21 cellular contexts compared by ENCODE assay signal in the genomic region with DNA sequence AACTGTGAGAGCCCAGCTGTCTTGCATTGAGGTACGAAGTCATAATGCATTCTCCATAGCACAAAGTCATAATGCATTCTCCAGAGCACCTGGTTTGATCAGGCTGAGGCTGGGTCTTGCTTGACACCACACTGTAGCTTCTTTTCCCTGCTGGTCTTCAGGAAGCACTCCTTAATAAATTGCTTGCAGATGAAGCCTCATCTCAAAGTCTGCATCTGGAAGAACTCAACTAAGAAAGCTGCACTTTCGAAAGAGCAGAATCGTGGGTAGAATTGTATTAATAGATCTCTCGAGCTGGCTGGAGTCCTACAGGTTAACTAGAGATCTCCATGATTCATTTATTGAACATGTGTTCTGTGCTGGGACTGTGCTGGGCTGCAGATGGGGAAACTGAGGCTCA.
"Had no signal": no experiment of that assay in that cellular context is flagged by ENCODE, and none has a peak within 500 bp of the region (broad histone marks: within the 10 kb centered on the region; RNA-seq: fewer than 3 reads in every experiment).

No MANE protein-coding gene starts in this region.

- H3K36me3 ChIP-seq: colonic mucosa, esophagus squamous epithelium, left ventricle myocardium inferior, neural progenitor cell, sigmoid colon, thoracic aorta, upper lobe of left lung had no signal

- H3K9me3 ChIP-seq: colonic mucosa, esophagus squamous epithelium, left ventricle myocardium inferior, sigmoid colon, thoracic aorta, upper lobe of left lung had no signal

- DNase-seq: activated B cell treated with CpG ODN at 0.5 μM for 24 hours; activated CD4-positive, alpha-beta T cell treated with anti-CD3 and anti-CD28 coated beads for 36 hours; activated CD4-positive, alpha-beta T cell treated with anti-CD3 and anti-CD28 coated beads, Interleukin-2, amount 50 U/mL, for 4 hours; activated CD8-positive, alpha-beta memory T cell treated with anti-CD3 and anti-CD28 coated beads for 24 hours; activated CD8-positive, alpha-beta memory T cell treated with anti-CD3 and anti-CD28 coated beads, Interleukin-2, amount 50 U/mL, for 4 hours; activated naive CD4-positive, alpha-beta T cell; activated T-cell treated with anti-CD3 and anti-CD28 coated beads, Interleukin-2, amount 50 U/mL, for 24 hours; amygdala; colonic mucosa; esophagus squamous epithelium; hypothalamus; left ventricle myocardium inferior; naive thymus-derived CD8-positive, alpha-beta T cell; sigmoid colon; stimulated activated CD4-positive, alpha-beta T cell treated with anti-CD3 and anti-CD28 coated beads, Interleukin-4, amount 100 ng/mL, for 1 hour; stimulated activated naive CD4-positive, alpha-beta T cell treated with Interleukin-2 at 50 U/mL for 16 hours; T-helper 17 cell; upper lobe of left lung had no signal

- H3K4me3 ChIP-seq: colonic mucosa, esophagus squamous epithelium, left ventricle myocardium inferior, neural progenitor cell, sigmoid colon, thoracic aorta, upper lobe of left lung had no signal

- H3K27ac ChIP-seq: colonic mucosa, esophagus squamous epithelium, left ventricle myocardium inferior, neural progenitor cell, thoracic aorta, upper lobe of left lung had no signal

- H2AFZ ChIP-seq: neural progenitor cell had no signal

- H3K9ac ChIP-seq: neural progenitor cell had no signal

- H3K4me2 ChIP-seq: neural progenitor cell had no signal

- FAIRE-seq: bronchial epithelial cell had no signal

- H3K27me3 ChIP-seq: colonic mucosa, esophagus squamous epithelium, neural progenitor cell, sigmoid colon, upper lobe of left lung had no signal

- H3K4me1 ChIP-seq: colonic mucosa, left ventricle myocardium inferior, sigmoid colon, upper lobe of left lung had no signal
